10 cellular contexts compared by ENCODE assay signal in genomic region chr10:48466611-48467240, GRCh38.
DNase-seq lines count a peak whose midpoint lies in the region; ATAC-seq and TF ChIP-seq lines count a peak whose summit lies in the region.
"Had no signal": no experiment of that assay in that cellular context is flagged by ENCODE, and none has a peak within 500 bp of the region (broad histone marks: within the 10 kb centered on the region; RNA-seq: fewer than 3 reads in every experiment).

No MANE protein-coding gene starts in this region.

- in situ Hi-C loops in brain microvascular endothelial cell (cut with HindIII; ENCODE audit: low pct_ligation_motif_present, low sequenced_read_pairs) = no loop called here

- intact Hi-C loops in stomach (cut with DNase I; ENCODE audit: low total_unique reads) = no loop called here

- no peaks in the 10 kb centered on the region for H3K9me3 Mint-ChIP-seq in activated naive CD8-positive, alpha-beta T cell treated with anti-CD3 and anti-CD28 coated beads, Interleukin-2, amount 10 ng/mL, durations not matched to agents 7 days and 5 days
- no peaks in the 10 kb centered on the region for H3K9me3 Mint-ChIP-seq in activated naive CD8-positive, alpha-beta T cell treated with anti-CD3 and anti-CD28 coated beads, Interleukin-2, amount 50 U/mL, for 24 hours
- H3K9me3 Mint-ChIP-seq: T-helper 1 cell treated with Interleukin-12 subunit alpha and Interleukin-12 subunit beta and Interleukin-4 antibody, amounts not matched to agents 30 μg/mL and 1 μg/mL, for 36 hours had no signal

- no peak overlapping the region for H3K27ac Mint-ChIP-seq in activated naive CD8-positive, alpha-beta T cell treated with anti-CD3 and anti-CD28 coated beads, Interleukin-2, amount 10 ng/mL, durations not matched to agents 7 days and 5 days
- no peak overlapping the region for H3K27ac Mint-ChIP-seq in activated naive CD8-positive, alpha-beta T cell treated with anti-CD3 and anti-CD28 coated beads, Interleukin-2, amount 50 U/mL, for 24 hours
- H3K27ac Mint-ChIP-seq: T-helper 1 cell treated with Interleukin-12 subunit alpha and Interleukin-12 subunit beta and Interleukin-4 antibody, amounts not matched to agents 30 μg/mL and 1 μg/mL, for 36 hours had no signal

- H3K36me3 ChIP-seq in brain microvascular endothelial cell (replicated peaks) (no peaks in the 10 kb centered on the region), stomach (no peaks in the 10 kb centered on the region)

- H3K4me3 Mint-ChIP-seq in activated naive CD8-positive, alpha-beta T cell treated with anti-CD3 and anti-CD28 coated beads, Interleukin-2, amount 10 ng/mL, durations not matched to agents 7 days and 5 days = no peak overlapping the region
- H3K4me3 Mint-ChIP-seq in activated naive CD8-positive, alpha-beta T cell treated with anti-CD3 and anti-CD28 coated beads, Interleukin-2, amount 50 U/mL, for 24 hours = no peak overlapping the region
- H3K4me3 Mint-ChIP-seq: T-helper 1 cell treated with Interleukin-12 subunit alpha and Interleukin-12 subunit beta and Interleukin-4 antibody, amounts not matched to agents 30 μg/mL and 1 μg/mL, for 36 hours had no signal

- peaks cover 0 to 22% (median 6%) of the 10 kb centered on the region in 4 donors for H3K4me1 ChIP-seq in stomach

- TF ChIP-seq CTCF in brain microvascular endothelial cell (IDR thresholded peaks at IDR 0.05; ENCODE audit: low read depth, low read length, missing control alignments) (no peak), stomach (IDR thresholded peaks at IDR 0.05) (no peak)

- H3K4me3 ChIP-seq in brain microvascular endothelial cell (ENCODE audit: low read depth, low read length) = peak overlapping the region; percentile 5
- no peak overlapping the region for H3K4me3 ChIP-seq in stomach

- peaks cover 2% of the 10 kb centered on the region for H3K27me3 Mint-ChIP-seq in activated naive CD8-positive, alpha-beta T cell treated with anti-CD3 and anti-CD28 coated beads, Interleukin-2, amount 10 ng/mL, durations not matched to agents 7 days and 5 days
- no peaks in the 10 kb centered on the region for H3K27me3 Mint-ChIP-seq in activated naive CD8-positive, alpha-beta T cell treated with anti-CD3 and anti-CD28 coated beads, Interleukin-2, amount 50 U/mL, for 24 hours

- no peaks in the 10 kb centered on the region for H3K36me3 Mint-ChIP-seq in activated naive CD8-positive, alpha-beta T cell treated with anti-CD3 and anti-CD28 coated beads, Interleukin-2, amount 10 ng/mL, durations not matched to agents 7 days and 5 days
- no peaks in the 10 kb centered on the region for H3K36me3 Mint-ChIP-seq in activated naive CD8-positive, alpha-beta T cell treated with anti-CD3 and anti-CD28 coated beads, Interleukin-2, amount 50 U/mL, for 24 hours (ENCODE audit: low read depth)

- no peak for TF ChIP-seq POLR2A in stomach (IDR thresholded peaks at IDR 0.05)

- H3K27me3 ChIP-seq in brain microvascular endothelial cell (replicated peaks) (no peaks in the 10 kb centered on the region), stomach (peaks cover 0 to 28% (median 11%) of the 10 kb centered on the region in 3 donors)

- ATAC-seq in activated naive CD8-positive, alpha-beta T cell treated with anti-CD3 and anti-CD28 coated beads, Interleukin-2, amount 10 ng/mL, durations not matched to agents 7 days and 5 days (ENCODE audit: low read depth) = no peak
- ATAC-seq in activated naive CD8-positive, alpha-beta T cell treated with anti-CD3 and anti-CD28 coated beads, Interleukin-2, amount 50 U/mL, for 24 hours = no peak
- ATAC-seq in GM18867 (IDR thresholded peaks at IDR 0.05; ENCODE audit: unreplicated experiment) (no peak), HG02571 (IDR thresholded peaks at IDR 0.05; ENCODE audit: unreplicated experiment) (no peak)

- no peak overlapping the region for H3K27ac ChIP-seq in brain microvascular endothelial cell
- H3K27ac ChIP-seq in stomach = no peak overlapping the region

- no peak for TF ChIP-seq EP300 in stomach (IDR thresholded peaks at IDR 0.05)

- no peaks in the 10 kb centered on the region for H3K9me3 ChIP-seq in stomach

- peak; percentile 17 for DNase-seq in activated naive CD8-positive, alpha-beta T cell treated with anti-CD3 and anti-CD28 coated beads, Interleukin-2, amount 10 ng/mL, durations not matched to agents 7 days and 5 days
- no peak for DNase-seq in activated naive CD8-positive, alpha-beta T cell treated with anti-CD3 and anti-CD28 coated beads, Interleukin-2, amount 50 U/mL, for 24 hours
- DNase-seq in brain microvascular endothelial cell (no peak), iPS-NIHi7 (ENCODE audit: extremely low spot score) (peak; percentile 48), stomach (peak; percentile 20), SIG-M5 (lab: John Stamatoyannopoulos, UW) (no peak)
- DNase-seq: NCI-H2171 had no signal

- POLR2A ChIA-PET in activated naive CD8-positive, alpha-beta T cell treated with anti-CD3 and anti-CD28 coated beads, Interleukin-2, amount 10 ng/mL, durations not matched to agents 7 days and 5 days (lab: Charles Lee) = no interaction called here

- H3K4me1 Mint-ChIP-seq in activated naive CD8-positive, alpha-beta T cell treated with anti-CD3 and anti-CD28 coated beads, Interleukin-2, amount 10 ng/mL, durations not matched to agents 7 days and 5 days = peaks cover 22% of the 10 kb centered on the region
- H3K4me1 Mint-ChIP-seq in activated naive CD8-positive, alpha-beta T cell treated with anti-CD3 and anti-CD28 coated beads, Interleukin-2, amount 50 U/mL, for 24 hours = no peaks in the 10 kb centered on the region

- WGBS in stomach, 5 donors = 16 to 43% (median 21%) methylated on average over 7 to 43 of the region's 43 CpGs

Comparison
In these comparisons a context has a peak if more than half of its experiments do, and no peak if none do; other contexts are left out.
1. DNase-seq: peak in activated naive CD8-positive, alpha-beta T cell treated with anti-CD3 and anti-CD28 coated beads, Interleukin-2, amount 10 ng/mL, durations not matched to agents 7 days and 5 days (single experiment), iPS-NIHi7 (single experiment) and stomach (single experiment); none in activated naive CD8-positive, alpha-beta T cell treated with anti-CD3 and anti-CD28 coated beads, Interleukin-2, amount 50 U/mL, for 24 hours (single experiment), brain microvascular endothelial cell (single experiment) and SIG-M5 (single experiment).